Comparison of ENCODE assay signal across 33 cellular contexts in the genomic region with DNA sequence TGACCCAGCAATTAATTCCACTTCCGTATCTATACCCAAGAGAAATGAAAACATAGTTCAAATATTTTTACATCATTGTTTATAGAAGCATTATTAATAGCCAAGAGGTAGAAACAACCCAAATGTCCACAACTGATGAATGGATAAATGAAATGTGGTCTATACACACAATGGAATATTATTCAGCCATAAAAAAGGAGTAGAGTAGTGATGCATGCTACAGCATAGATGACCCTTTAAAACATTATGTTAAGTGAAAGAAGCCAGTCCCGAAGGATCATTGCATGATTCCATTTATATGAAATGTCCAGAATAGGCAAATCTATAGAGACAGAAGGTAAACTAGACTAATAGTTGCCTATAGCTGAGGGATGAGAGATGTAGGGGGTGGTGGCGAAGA. TPM values are rescaled to one million over a fixed set of nuclear protein-coding genes. Genes with fewer than 3 reads are reported as not detected.
DNase-seq lines count a peak whose midpoint lies in the region; ATAC-seq, FAIRE-seq and TF ChIP-seq lines count a peak whose summit lies in the region.
"Had no signal": no experiment of that assay in that cellular context is flagged by ENCODE, and none has a peak within 500 bp of the region (broad histone marks: within the 10 kb centered on the region; RNA-seq: fewer than 3 reads in every experiment).

No MANE protein-coding gene starts in this region.

- H3K27ac ChIP-seq in HEK293 (ENCODE audit: extremely low read depth, low read depth, low read length), result no peak overlapping the region
- H3K27ac ChIP-seq in K562 (ENCODE audit: extremely low read depth, low read depth, low read length), result no peak overlapping the region
- H3K27ac ChIP-seq in PC-3 (ENCODE audit: low read length), result no peak overlapping the region
- H3K27ac ChIP-seq: 22Rv1; A549; BLaER1; BLaER1 treated with 17β-estradiol and CSF1 and Interleukin-3, amounts not matched to agents 10 nM and 100 nM; C4-2B had no signal

- H3K36me3 ChIP-seq in HEK293 (ENCODE audit: control insufficient read depth in 2 of 2, insufficient read depth in 1 of 2, low read length in 2 of 2), result no peaks in the 10 kb centered on the region; a peak in 1 of 3 replicates
- no peaks in the 10 kb centered on the region for H3K36me3 ChIP-seq in K562 (ENCODE audit: control insufficient read depth, insufficient read depth, low read length)
- no peaks in the 10 kb centered on the region for H3K36me3 ChIP-seq in PC-3 (ENCODE audit: low read depth, low read length)
- H3K36me3 ChIP-seq: BE2C had no signal

- no peak overlapping the region for H2AFZ ChIP-seq in K562 (ENCODE audit: low read depth, low read length)
- H2AFZ ChIP-seq in PC-3 (ENCODE audit: low read length), result no peak overlapping the region

- TF ChIP-seq POLR2A in K562 (conservative IDR thresholded peaks at IDR 0.05), result no peak

- H3K79me2 ChIP-seq in K562 (ENCODE audit: control insufficient read depth, insufficient read depth, low read length) (no peaks in the 10 kb centered on the region), PC-3 (ENCODE audit: low read length) (no peaks in the 10 kb centered on the region)

- no peaks in the 10 kb centered on the region for H3K27me3 ChIP-seq in K562 (ENCODE audit: control insufficient read depth in 2 of 2, insufficient read depth in 2 of 2, low read length in 2 of 2)
- no peaks in the 10 kb centered on the region for H3K27me3 ChIP-seq in PC-3 (ENCODE audit: low read length)
- H3K27me3 ChIP-seq: BE2C; BLaER1; BLaER1 treated with 17β-estradiol and CSF1 and Interleukin-3, amounts not matched to agents 10 nM and 100 nM had no signal

- no peak for ATAC-seq in K562
- ATAC-seq in PC-3, result no peak
- no peak for ATAC-seq in HG02759 (IDR thresholded peaks at IDR 0.05; ENCODE audit: unreplicated experiment)
- no peak for ATAC-seq in HG02970 (IDR thresholded peaks at IDR 0.05; ENCODE audit: low FRiP score, unreplicated experiment)
- ATAC-seq: A549; CD8-positive, alpha-beta T cell had no signal

- H3K9me2 ChIP-seq in PC-3 (replicated peaks; ENCODE audit: low read length), result no peaks in the 10 kb centered on the region

- no peaks in the 10 kb centered on the region for H3K9me1 ChIP-seq in K562 (ENCODE audit: control insufficient read depth, insufficient read depth, low read length)

- DNase-seq in HTR-8/SVneo (ENCODE audit: insufficient read length, low spot score) (no peak), K562 (ENCODE audit: extremely low read depth in 1 of 4, low spot score in 3 of 4) (no peak), PC-3 (no peak)
- DNase-seq: 8988T; ACHN; AML-193; BE2C; C1 segment of cervical spinal cord; Caco-2; Calu3; CD4-positive, alpha-beta memory T cell; CD4-positive, alpha-beta T cell; CD4-positive, CD25-positive, alpha-beta regulatory T cell; CD8-positive, alpha-beta memory T cell; CD8-positive, alpha-beta T cell; COR-L47; DMS 273 treated with DMSO at 0.1 percent for 48 hours; DMS153; DMS53; DMS79; DMS79 treated with DMSO at 0.1 percent for 48 hours; DND-41; EL had no signal

- no peaks in the 10 kb centered on the region for H3K4me1 ChIP-seq in HEK293 (ENCODE audit: control insufficient read depth, insufficient read depth, low read length)
- H3K4me1 ChIP-seq in K562 (replicated peaks in 1 of 2; ENCODE audit: control insufficient read depth in 2 of 2, insufficient read depth in 2 of 2, low read length in 2 of 2), result peaks cover 2 to 4% of the 10 kb centered on the region in 2 experiments; a peak in 2 of 5 replicates
- no peaks in the 10 kb centered on the region for H3K4me1 ChIP-seq in PC-3 (ENCODE audit: insufficient read depth, low read length)
- H3K4me1 ChIP-seq: A549, BE2C, Caco-2 had no signal

- no peaks in the 10 kb centered on the region for H3F3A ChIP-seq in PC-3 (ENCODE audit: low read length, unreplicated experiment)

- 67% methylated on average over 3 of the region's 3 CpGs for WGBS in K562 (ENCODE audit: insufficient coverage, low coverage, missing lambda C conversion rate)

- no peak overlapping the region for H3K9ac ChIP-seq in K562 (ENCODE audit: insufficient read depth in 1 of 2, low read depth in 2 of 2, low read length in 2 of 2)
- H3K9ac ChIP-seq in PC-3 (ENCODE audit: low read length), result no peak overlapping the region
- H3K9ac ChIP-seq: BLaER1; BLaER1 treated with 17β-estradiol and CSF1 and Interleukin-3, amounts not matched to agents 10 nM and 100 nM had no signal

- no peak for TF ChIP-seq CTCF in HEK293 (tag by site-specific recombination; IDR thresholded peaks at IDR 0.05)
- TF ChIP-seq CTCF in K562 (IDR thresholded peaks at IDR 0.05 in 2 of 3, conservative IDR thresholded peaks at IDR 0.05 in 1 of 3; ENCODE audit: insufficient read depth in 2 of 3, low read depth in 1 of 3, low read length in 3 of 3), result no peak
- no peak for TF ChIP-seq CTCF in PC-3 (conservative IDR thresholded peaks at IDR 0.05; ENCODE audit: low read depth, low read length)

- H3K4me2 ChIP-seq in K562 (ENCODE audit: insufficient read depth, low read length) (no peak overlapping the region), PC-3 (ENCODE audit: low read length) (no peak overlapping the region)
- H3K4me2 ChIP-seq: A549; BLaER1; BLaER1 treated with 17β-estradiol and CSF1 and Interleukin-3, amounts not matched to agents 10 nM and 100 nM had no signal

- H3K4me3 ChIP-seq in HEK293 (ENCODE audit: low read depth, low read length) (no peak overlapping the region), K562 (no peak overlapping the region), PC-3 (ENCODE audit: low read length) (no peak overlapping the region)
- H3K4me3 ChIP-seq: A549; BLaER1; BLaER1 treated with 17β-estradiol and CSF1 and Interleukin-3, amounts not matched to agents 10 nM and 100 nM had no signal

- BruUV-seq in K562 (replicated peaks; lab: Mats Ljungman, UMichigan), result no TSS peak
- BruUV-seq in PC-3 (replicated peaks; lab: Mats Ljungman, UMichigan), result no TSS peak

- H4K20me1 ChIP-seq in K562 (replicated peaks; ENCODE audit: control insufficient read depth, insufficient read depth, low read length) (no peaks in the 10 kb centered on the region), PC-3 (ENCODE audit: low read length) (no peaks in the 10 kb centered on the region)
- H4K20me1 ChIP-seq: BLaER1; BLaER1 treated with 17β-estradiol and CSF1 and Interleukin-3, amounts not matched to agents 10 nM and 100 nM had no signal

- TF ChIP-seq RAD21 in K562 (CRISPR knock-in tag; conservative IDR thresholded peaks at IDR 0.05 in 1 of 2, IDR thresholded peaks at IDR 0.05 in 1 of 2), result no peak

- CTCF ChIA-PET in HEK293 (lab: Yijun Ruan, JAX) (no interaction called here), K562 (lab: Yijun Ruan, JAX; ENCODE audit: low intra/inter-chr PET ratio) (no interaction called here), PC-3 (lab: Charles Lee) (no interaction called here)

- in situ Hi-C loops in K562 (cut with MboI), result no loop called here

- H3K9me3 ChIP-seq in HEK293 (ENCODE audit: control insufficient read depth, insufficient read depth, low read depth, low read length) (no peaks in the 10 kb centered on the region), K562 (replicated peaks; ENCODE audit: control insufficient read depth, insufficient read depth, low read depth, low read length) (no peaks in the 10 kb centered on the region), PC-3 (ENCODE audit: low read length) (no peaks in the 10 kb centered on the region)
- H3K9me3 ChIP-seq: A549, BE2C, Caco-2 had no signal

- FAIRE-seq in HTR-8/SVneo (lab: Jason Lieb, UNC) (peak; percentile 75), K562 (lab: Jason Lieb, UNC) (no peak)
- FAIRE-seq: A204.1, A549, D721Med had no signal

- intact Hi-C loops in K562 (cut with micrococcal nuclease), result no loop called here
- intact Hi-C loops in PC-3 (cut with micrococcal nuclease), result no loop called here

- POLR2A ChIA-PET in HEK293 (lab: Yijun Ruan, JAX), result no interaction called here
- POLR2A ChIA-PET in K562 (lab: Yijun Ruan, JAX), result no interaction called here
- POLR2A ChIA-PET in PC-3 (lab: Charles Lee; ENCODE audit: unreplicated experiment), result no interaction called here

- TF ChIP-seq EP300 in K562 (IDR thresholded peaks at IDR 0.05; ENCODE audit: low read length), result no peak

RNA-seq across cellular contexts. Expression of a gene that starts 29.3 kb away (rescaled TPM):
- total RNA-seq in K562 (2011; cell fraction: chromatin; rRNA removed; ENCODE audit: low replicate concordance), result 4.2 and 6.7 TPM in 2 replicates
- 3.2 and 4.5 TPM in 2 replicates for total RNA-seq in K562 (2011; cell fraction: nucleolus; rRNA removed)
- 4.0 and 4.4 TPM in 2 replicates for total RNA-seq in K562 (2011; cell fraction: nucleoplasm; rRNA removed)
- total RNA-seq in K562 (2014; rRNA removed) (0.41 and 0.68 TPM in 2 replicates), K562 (2014; rRNA removed; fragmentation: Illumina TruSeq; extraction: Trizol) (0.54 and 0.69 TPM in 2 replicates), K562 (2015; rRNA removed; fragmentation: Illumina TruSeq; extraction: Trizol) (1.2 and 1.3 TPM in 2 replicates), K562 (2021) (1.9 and 2.3 TPM in 2 replicates), PC-3 (2014; rRNA removed) (10.2 and 15.5 TPM in 2 replicates)
- polyA plus RNA-seq in K562 (2011; rRNA removed) (1.6 and 2.5 TPM in 2 replicates), K562 (2014; fragmentation: Illumina TruSeq; extraction: Trizol) (1.0 and 1.4 TPM in 2 replicates), K562 (2014; fragmentation: Nextera tagmentation; extraction: Ambion mirVana) (under 1 TPM; 0.39 to 0.43 TPM), K562 (2014; rRNA removed) (2.0 TPM in 2 replicates)
- 1.0 and 1.7 TPM in 2 replicates for polyA plus RNA-seq in K562 (2011; cell fraction: cytosol; rRNA removed)
- polyA plus RNA-seq in K562 (2011; cell fraction: nucleus; rRNA removed), result 5.1 and 6.1 TPM in 2 replicates
- 0.60 and 0.83 TPM in 2 replicates for polyA plus RNA-seq in K562 (2012)
- 1.9 and 2.0 TPM in 2 replicates for polyA minus RNA-seq in K562 (2011; rRNA and poly(A)+ RNA removed)
- polyA minus RNA-seq in K562 (2011; cell fraction: cytosol; rRNA and poly(A)+ RNA removed), result 0.29 and 1.8 TPM in 2 replicates
- polyA minus RNA-seq in K562 (2011; cell fraction: nucleus; rRNA and poly(A)+ RNA removed), result 1.8 and 3.3 TPM in 2 replicates

RNA-seq across cellular contexts. Expression of a gene that starts 33.1 kb away (rescaled TPM):
- total RNA-seq in K562 (2011; cell fraction: chromatin; rRNA removed; ENCODE audit: low replicate concordance), result 10.3 and 12.6 TPM in 2 replicates
- total RNA-seq in K562 (2011; cell fraction: nucleolus; rRNA removed), result 8.6 and 9.0 TPM in 2 replicates
- 6.9 and 17.3 TPM in 2 replicates for total RNA-seq in K562 (2011; cell fraction: nucleoplasm; rRNA removed)
- 4.9 and 7.1 TPM in 2 replicates for total RNA-seq in K562 (2014; rRNA removed)
- 5.9 and 7.1 TPM in 2 replicates for total RNA-seq in K562 (2014; rRNA removed; fragmentation: Illumina TruSeq; extraction: Trizol)
- 6.0 and 6.4 TPM in 2 replicates for total RNA-seq in K562 (2015; rRNA removed; fragmentation: Illumina TruSeq; extraction: Trizol)
- total RNA-seq in K562 (2021), result 6.8 and 6.9 TPM in 2 replicates
- 9.7 and 12.5 TPM in 2 replicates for polyA plus RNA-seq in K562 (2011; rRNA removed)
- polyA plus RNA-seq in K562 (2011; cell fraction: cytosol; rRNA removed), result 5.2 and 10.4 TPM in 2 replicates
- polyA plus RNA-seq in K562 (2011; cell fraction: nucleus; rRNA removed), result 14.6 and 17.5 TPM in 2 replicates
- polyA plus RNA-seq in K562 (2012), result 8.4 and 16.1 TPM in 2 replicates
- 5.4 and 8.0 TPM in 2 replicates for polyA plus RNA-seq in K562 (2014; fragmentation: Illumina TruSeq; extraction: Trizol)
- 10 to 100 TPM; 10.2 to 12.8 TPM for polyA plus RNA-seq in K562 (2014; fragmentation: Nextera tagmentation; extraction: Ambion mirVana)
- polyA plus RNA-seq in K562 (2014; rRNA removed), result 12.4 and 14.3 TPM in 2 replicates
- 3.5 and 3.7 TPM in 2 replicates for polyA minus RNA-seq in K562 (2011; rRNA and poly(A)+ RNA removed)
- 2.0 and 4.1 TPM in 2 replicates for polyA minus RNA-seq in K562 (2011; cell fraction: cytosol; rRNA and poly(A)+ RNA removed)
- polyA minus RNA-seq in K562 (2011; cell fraction: nucleus; rRNA and poly(A)+ RNA removed), result 5.5 and 9.9 TPM in 2 replicates
- 23.7 and 41.3 TPM in 2 replicates for total RNA-seq in PC-3 (2014; rRNA removed)
